17 cellular contexts compared by ENCODE assay signal in genomic region chr3:123476967-123477750, GRCh38. TPM values are rescaled to one million over a fixed set of nuclear protein-coding genes. Genes with fewer than 3 reads are reported as not detected.
"Had no signal": no experiment of that assay in that cellular context is flagged by ENCODE, and none has a peak within 500 bp of the region (broad histone marks: within the 10 kb centered on the region; RNA-seq: fewer than 3 reads in every experiment).

No MANE protein-coding gene starts in this region.

- H3K27ac Mint-ChIP-seq: activated CD8-positive, alpha-beta memory T cell treated with anti-CD3 and anti-CD28 coated beads, Interleukin-2, amount 10 ng/mL, durations not matched to agents 7 days and 5 days; activated naive CD8-positive, alpha-beta T cell; activated T-cell treated with anti-CD3 and anti-CD28 coated beads, Interleukin-2, amount 50 U/mL, for 24 hours; brain; dendritic cell treated with granulocyte-macrophage colony-stimulating factor and Interleukin-4, amounts not matched to agents 40 ng/mL and 50 ng/mL, for 4 days had no signal

- H3K4me1 Mint-ChIP-seq: activated CD8-positive, alpha-beta memory T cell treated with anti-CD3 and anti-CD28 coated beads, Interleukin-2, amount 10 ng/mL, durations not matched to agents 7 days and 5 days; brain; nephron had no signal

- H3K9me3 Mint-ChIP-seq: activated T-cell treated with anti-CD3 and anti-CD28 coated beads, Interleukin-2, amount 50 U/mL, for 24 hours; brain; dendritic cell treated with granulocyte-macrophage colony-stimulating factor and Interleukin-4, amounts not matched to agents 40 ng/mL and 50 ng/mL, for 4 days; nephron had no signal

- H3K4me3 Mint-ChIP-seq: activated CD8-positive, alpha-beta memory T cell treated with anti-CD3 and anti-CD28 coated beads, Interleukin-2, amount 10 ng/mL, durations not matched to agents 7 days and 5 days; activated naive CD8-positive, alpha-beta T cell; activated T-cell treated with anti-CD3 and anti-CD28 coated beads, Interleukin-2, amount 50 U/mL, for 24 hours; brain; dendritic cell treated with granulocyte-macrophage colony-stimulating factor and Interleukin-4, amounts not matched to agents 40 ng/mL and 50 ng/mL, for 4 days; nephron had no signal

- DNase-seq: activated CD4-positive, alpha-beta T cell treated with anti-CD3 and anti-CD28 coated beads, Interleukin-2, amount 50 U/mL, for 4 hours; activated CD8-positive, alpha-beta memory T cell treated with anti-CD3 and anti-CD28 coated beads, Interleukin-2, amount 10 ng/mL, durations not matched to agents 7 days and 5 days; activated effector memory CD4-positive, alpha-beta T cell treated with Interleukin-2 at 50 U/mL for 16 hours; activated T-cell treated with anti-CD3 and anti-CD28 coated beads, Interleukin-2, amount 50 U/mL, for 24 hours; amygdala; left ventricle myocardium inferior; mesendoderm; stimulated activated CD4-positive, alpha-beta T cell treated with anti-CD3 and anti-CD28 coated beads, Interleukin-12 subunit alpha, Interleukin-12 subunit beta, amount 100 ng/mL, for 4 hours; stimulated activated naive CD4-positive, alpha-beta T cell; trophoblast cell had no signal

- H3K36me3 Mint-ChIP-seq: activated CD8-positive, alpha-beta memory T cell treated with anti-CD3 and anti-CD28 coated beads, Interleukin-2, amount 10 ng/mL, durations not matched to agents 7 days and 5 days; activated naive CD8-positive, alpha-beta T cell; brain had no signal

- ATAC-seq: activated CD4-positive, CD25-positive, alpha-beta regulatory T cell treated with anti-CD3 and anti-CD28 coated beads, Interleukin-2, amount 50 U/mL, for 24 hours; activated CD8-positive, alpha-beta memory T cell treated with anti-CD3 and anti-CD28 coated beads, Interleukin-2, amount 10 ng/mL, durations not matched to agents 7 days and 5 days; gastroesophageal sphincter; sciatic nerve had no signal

RNA-seq across cellular contexts. Expression of gene ADCY5, which starts 28.3 kb away (rescaled TPM):
- total RNA-seq: activated CD8-positive, alpha-beta memory T cell treated with anti-CD3 and anti-CD28 coated beads, Interleukin-2, amount 10 ng/mL, durations not matched to agents 7 days and 5 days had no signal
